31 cellular contexts compared by ENCODE assay signal in the genomic region with DNA sequence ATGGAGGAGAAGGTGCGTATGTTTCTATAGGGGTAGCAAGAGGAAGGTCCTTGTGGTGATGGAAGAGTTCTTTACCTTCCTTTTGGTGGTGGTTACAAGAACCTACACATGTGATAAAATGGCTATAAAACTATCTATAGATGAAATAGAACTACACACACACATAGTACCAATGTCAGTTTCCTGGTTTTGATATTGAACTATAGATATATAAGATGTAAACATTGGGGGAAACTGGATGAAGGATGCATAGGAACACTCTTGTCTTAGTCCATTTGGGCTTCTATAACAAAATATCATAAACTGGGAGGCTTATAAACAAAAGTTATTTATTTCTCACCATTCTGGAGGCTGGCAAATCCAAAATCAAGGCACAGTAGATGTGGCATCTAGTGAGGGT.
DNase-seq lines count a peak whose midpoint lies in the region; TF ChIP-seq lines count a peak whose summit lies in the region.
"Had no signal": no experiment of that assay in that cellular context is flagged by ENCODE, and none has a peak within 500 bp of the region (broad histone marks: within the 10 kb centered on the region; RNA-seq: fewer than 3 reads in every experiment).

No MANE protein-coding gene starts in this region.

- no peaks in the 10 kb centered on the region for H3K9me3 Mint-ChIP-seq in activated naive CD4-positive, alpha-beta T cell treated with anti-CD3 and anti-CD28 coated beads, Interleukin-2, amount 50 U/mL, for 24 hours
- H3K9me3 Mint-ChIP-seq: CD4-positive, alpha-beta T cell; CD4-positive, CD25-positive, alpha-beta regulatory T cell; CD8-positive, alpha-beta T cell had no signal

- peaks cover 8% of the 10 kb centered on the region for H3K27me3 Mint-ChIP-seq in activated naive CD4-positive, alpha-beta T cell treated with anti-CD3 and anti-CD28 coated beads, Interleukin-2, amount 50 U/mL, for 24 hours
- H3K27me3 Mint-ChIP-seq: CD4-positive, CD25-positive, alpha-beta regulatory T cell had no signal

- POLR2A ChIA-PET in HEK293 (lab: Yijun Ruan, JAX), result no interaction called here

- H3K27ac ChIP-seq in HEK293 (ENCODE audit: extremely low read depth, low read depth, low read length), result no peak overlapping the region
- H3K27ac ChIP-seq: 22Rv1; A549; BLaER1; BLaER1 treated with 17β-estradiol and CSF1 and Interleukin-3, amounts not matched to agents 10 nM and 100 nM; C4-2B had no signal

- TF ChIP-seq CTCF in HEK293 (tag by site-specific recombination; IDR thresholded peaks at IDR 0.05), result no peak

- H3K9me3 ChIP-seq in HEK293 (ENCODE audit: control insufficient read depth, insufficient read depth, low read depth, low read length), result no peaks in the 10 kb centered on the region
- H3K9me3 ChIP-seq: A549; BE2C; BLaER1; BLaER1 treated with 17β-estradiol and CSF1 and Interleukin-3, amounts not matched to agents 10 nM and 100 nM; Caco-2 had no signal

- H3K36me3 Mint-ChIP-seq in activated naive CD4-positive, alpha-beta T cell treated with anti-CD3 and anti-CD28 coated beads, Interleukin-2, amount 50 U/mL, for 24 hours, result no peaks in the 10 kb centered on the region
- H3K36me3 Mint-ChIP-seq: CD14-positive monocyte; CD4-positive, alpha-beta memory T cell; CD4-positive, CD25-positive, alpha-beta regulatory T cell; CD8-positive, alpha-beta memory T cell; CD8-positive, alpha-beta T cell had no signal

- H3K4me1 ChIP-seq in HEK293 (ENCODE audit: control insufficient read depth, insufficient read depth, low read length), result no peaks in the 10 kb centered on the region
- H3K4me1 ChIP-seq: A549, BLaER1 had no signal

- peak overlapping the region; percentile 46 for H3K27ac Mint-ChIP-seq in activated naive CD4-positive, alpha-beta T cell treated with anti-CD3 and anti-CD28 coated beads, Interleukin-2, amount 50 U/mL, for 24 hours
- H3K27ac Mint-ChIP-seq: B cell; CD4-positive, alpha-beta memory T cell; CD4-positive, alpha-beta T cell; CD8-positive, alpha-beta memory T cell; CD8-positive, alpha-beta T cell had no signal

- DNase-seq in activated naive CD4-positive, alpha-beta T cell (lab: John Stamatoyannopoulos, UW), result no peak
- DNase-seq in activated CD4-positive, CD25-positive, alpha-beta regulatory T cell (lab: John Stamatoyannopoulos, UW), result no peak
- DNase-seq: 8988T; ACHN; AML-193; BE2C; C1 segment of cervical spinal cord; Caco-2; Calu3; CD4-positive, alpha-beta memory T cell; CD4-positive, alpha-beta T cell; CD4-positive, CD25-positive, alpha-beta regulatory T cell; CD8-positive, alpha-beta memory T cell; CD8-positive, alpha-beta T cell; COR-L47; DMS 273 treated with DMSO at 0.1 percent for 48 hours; DMS153; DMS53; DMS79; DMS79 treated with DMSO at 0.1 percent for 48 hours; DND-41; EL had no signal

- H3K4me3 ChIP-seq in HEK293 (ENCODE audit: low read depth, low read length), result no peak overlapping the region
- H3K4me3 ChIP-seq: A549; BLaER1; BLaER1 treated with 17β-estradiol and CSF1 and Interleukin-3, amounts not matched to agents 10 nM and 100 nM had no signal

- no peaks in the 10 kb centered on the region for H3K4me1 Mint-ChIP-seq in activated naive CD4-positive, alpha-beta T cell treated with anti-CD3 and anti-CD28 coated beads, Interleukin-2, amount 50 U/mL, for 24 hours
- H3K4me1 Mint-ChIP-seq: B cell; CD4-positive, CD25-positive, alpha-beta regulatory T cell had no signal

- H3K36me3 ChIP-seq in HEK293 (ENCODE audit: control insufficient read depth in 2 of 2, insufficient read depth in 1 of 2, low read length in 2 of 2), result no peaks in the 10 kb centered on the region
- H3K36me3 ChIP-seq: BE2C; BLaER1; BLaER1 treated with 17β-estradiol and CSF1 and Interleukin-3, amounts not matched to agents 10 nM and 100 nM had no signal

- H3K4me3 Mint-ChIP-seq in activated naive CD4-positive, alpha-beta T cell treated with anti-CD3 and anti-CD28 coated beads, Interleukin-2, amount 50 U/mL, for 24 hours, result no peak overlapping the region
- H3K4me3 Mint-ChIP-seq: B cell; CD14-positive monocyte; CD4-positive, alpha-beta memory T cell; CD4-positive, alpha-beta T cell; CD4-positive, CD25-positive, alpha-beta regulatory T cell; CD8-positive, alpha-beta memory T cell; CD8-positive, alpha-beta T cell had no signal

- CTCF ChIA-PET in HEK293 (lab: Yijun Ruan, JAX), result no interaction called here

TF ChIP-seq in HEK293, 187 proteins besides CTCF, POLR2A, EP300 and RAD21:
- peak; percentile 91 for TF ChIP-seq ZNF529 (tag by site-specific recombination; IDR thresholded peaks at IDR 0.05; ENCODE audit: insufficient replicate concordance)
- no peak for TF ChIP-seq ZNF394 (tag by site-specific recombination; IDR thresholded peaks at IDR 0.05; ENCODE audit: borderline replicate concordance)
TF ChIP-seq in HEK293: peak in this region for 1.
